Comparison of ENCODE assay signal across 17 cellular contexts in genomic region chr4:36758312-36758690, GRCh38.
DNase-seq lines count a peak whose midpoint lies in the region; ATAC-seq and TF ChIP-seq lines count a peak whose summit lies in the region.
"Had no signal": no experiment of that assay in that cellular context is flagged by ENCODE, and none has a peak within 500 bp of the region (broad histone marks: within the 10 kb centered on the region; RNA-seq: fewer than 3 reads in every experiment).

No MANE protein-coding gene starts in this region.

- H2BK15ac ChIP-seq in mesendoderm (replicated peaks; ENCODE audit: low read depth), result no peak overlapping the region

- no peak overlapping the region for H3K4me2 ChIP-seq in mesendoderm (ENCODE audit: low read length)
- H3K4me2 ChIP-seq: A549 had no signal

- in situ Hi-C loops in HAP-1 (cut with MboI; ENCODE audit: low sequenced_read_pairs), result no loop called here

- no peak for ATAC-seq in activated T-cell treated with anti-CD3 and anti-CD28 coated beads, Interleukin-2, amount 50 U/mL, for 4 hours
- ATAC-seq: A549 had no signal

- POLR2A ChIA-PET in activated CD4-positive, alpha-beta memory T cell treated with anti-CD3 and anti-CD28 coated beads, Interleukin-2, amount 10 ng/mL, durations not matched to agents 7 days and 5 days (lab: Charles Lee), result no interaction called here

- H3K56ac ChIP-seq in mesendoderm (ENCODE audit: low read length), result no peak overlapping the region

- no peaks in the 10 kb centered on the region for H3K9me3 ChIP-seq in HAP-1
- H3K9me3 ChIP-seq: A549 had no signal

- CTCF ChIA-PET in activated CD4-positive, alpha-beta memory T cell treated with anti-CD3 and anti-CD28 coated beads, Interleukin-2, amount 10 ng/mL, durations not matched to agents 7 days and 5 days (lab: Charles Lee), result no interaction called here

- H3K27ac Mint-ChIP-seq in activated CD4-positive, alpha-beta memory T cell treated with anti-CD3 and anti-CD28 coated beads, Interleukin-2, amount 10 ng/mL, durations not matched to agents 7 days and 5 days, result no peak overlapping the region
- H3K27ac Mint-ChIP-seq: CD4-positive, alpha-beta T cell had no signal

- DNase-seq in HAP-1 (ENCODE audit: low spot score in 2 of 2) (peak; percentile 12 to 23), T1000 (lab: John Stamatoyannopoulos, UW) (peak; percentile 46), epithelial cell of esophagus (ENCODE audit: low read depth) (peak; percentile 4), mesendoderm (peak; percentile 68)
- no peak for DNase-seq in activated T-cell treated with anti-CD3 and anti-CD28 coated beads, Interleukin-2, amount 50 U/mL, for 4 hours
- no peak for DNase-seq in activated CD4-positive, alpha-beta memory T cell treated with anti-CD3 and anti-CD28 coated beads, Interleukin-2, amount 10 ng/mL, durations not matched to agents 7 days and 5 days
- DNase-seq in activated CD8-positive, alpha-beta memory T cell treated with anti-CD3 and anti-CD28 coated beads, Interleukin-2, amount 50 U/mL, for 4 hours, result no peak
- DNase-seq: CD4-positive, alpha-beta T cell; DMS153; GDM1; NCI-H1417 treated with DMSO at 0.1 percent for 48 hours; NCI-H1930; NCI-H2171; NCI-H69; SHP77 had no signal

- H3K27me3 Mint-ChIP-seq in activated T-cell treated with anti-CD3 and anti-CD28 coated beads, Interleukin-2, amount 50 U/mL, for 4 hours (ENCODE audit: low read depth), result no peaks in the 10 kb centered on the region
- no peaks in the 10 kb centered on the region for H3K27me3 Mint-ChIP-seq in activated CD4-positive, alpha-beta memory T cell treated with anti-CD3 and anti-CD28 coated beads, Interleukin-2, amount 10 ng/mL, durations not matched to agents 7 days and 5 days

- no peak overlapping the region for H3K9ac ChIP-seq in mesendoderm (ENCODE audit: low read length)

- no peak overlapping the region for H4K5ac ChIP-seq in mesendoderm (ENCODE audit: low read length)

- no peak overlapping the region for H2BK120ac ChIP-seq in mesendoderm (ENCODE audit: low read depth, low read length)

- no peak overlapping the region for H3K27ac ChIP-seq in mesendoderm (ENCODE audit: low read depth, low read length)
- H3K27ac ChIP-seq: A549, SK-N-MC had no signal

- H3K4me3 ChIP-seq in HAP-1, result no peak overlapping the region
- H3K4me3 ChIP-seq in epithelial cell of esophagus (ENCODE audit: low read length), result no peak overlapping the region
- no peak overlapping the region for H3K4me3 ChIP-seq in mesendoderm (ENCODE audit: low read length)
- H3K4me3 ChIP-seq: A549, SK-N-MC had no signal

- no peak overlapping the region for H2AK5ac ChIP-seq in mesendoderm (ENCODE audit: low read length)

- no peak overlapping the region for H2BK5ac ChIP-seq in mesendoderm (ENCODE audit: low read length)

- no peak overlapping the region for H3K4me3 Mint-ChIP-seq in activated T-cell treated with anti-CD3 and anti-CD28 coated beads, Interleukin-2, amount 50 U/mL, for 4 hours
- H3K4me3 Mint-ChIP-seq in activated CD4-positive, alpha-beta memory T cell treated with anti-CD3 and anti-CD28 coated beads, Interleukin-2, amount 10 ng/mL, durations not matched to agents 7 days and 5 days, result no peak overlapping the region
- H3K4me3 Mint-ChIP-seq: CD4-positive, alpha-beta T cell had no signal

- H4K8ac ChIP-seq in mesendoderm (ENCODE audit: low read depth, low read length), result no peak overlapping the region

- no peak overlapping the region for H3K4ac ChIP-seq in mesendoderm (ENCODE audit: low read depth, low read length)

- no peak overlapping the region for H3K18ac ChIP-seq in mesendoderm (ENCODE audit: low read length)

- H3K27me3 ChIP-seq in HAP-1 (ENCODE audit: low read depth) (no peaks in the 10 kb centered on the region), mesendoderm (ENCODE audit: insufficient read depth, low read length, poor library complexity) (no peaks in the 10 kb centered on the region)

- TF ChIP-seq CTCF in epithelial cell of esophagus (IDR thresholded peaks at IDR 0.05; ENCODE audit: insufficient read depth, low read depth, low read length, missing control alignments), result no peak

- H3K79me2 ChIP-seq in mesendoderm (ENCODE audit: control insufficient read depth, insufficient read depth, low read length), result no peaks in the 10 kb centered on the region

- no peaks in the 10 kb centered on the region for H3K4me1 Mint-ChIP-seq in activated T-cell treated with anti-CD3 and anti-CD28 coated beads, Interleukin-2, amount 50 U/mL, for 4 hours (ENCODE audit: low read depth)
- H3K4me1 Mint-ChIP-seq in activated CD4-positive, alpha-beta memory T cell treated with anti-CD3 and anti-CD28 coated beads, Interleukin-2, amount 10 ng/mL, durations not matched to agents 7 days and 5 days, result peaks cover 6% of the 10 kb centered on the region

- H3K36me3 Mint-ChIP-seq in activated T-cell treated with anti-CD3 and anti-CD28 coated beads, Interleukin-2, amount 50 U/mL, for 4 hours (ENCODE audit: insufficient read depth), result no peaks in the 10 kb centered on the region
- H3K36me3 Mint-ChIP-seq in activated CD4-positive, alpha-beta memory T cell treated with anti-CD3 and anti-CD28 coated beads, Interleukin-2, amount 10 ng/mL, durations not matched to agents 7 days and 5 days (ENCODE audit: low read depth), result no peaks in the 10 kb centered on the region

- peaks cover 9% of the 10 kb centered on the region for H3K4me1 ChIP-seq in HAP-1
- no peaks in the 10 kb centered on the region for H3K4me1 ChIP-seq in mesendoderm (ENCODE audit: control insufficient read depth, low read depth, low read length)
- H3K4me1 ChIP-seq: A549 had no signal

- no CpG with 5 or more reads among the region's 4 CpGs for WGBS in mesendoderm (ENCODE audit: extremely low coverage, insufficient coverage, low lambda C conversion rate)

- H3K23ac ChIP-seq in mesendoderm (ENCODE audit: low read length), result no peak overlapping the region

- H3K36me3 ChIP-seq in HAP-1 (replicated peaks) (no peaks in the 10 kb centered on the region), mesendoderm (ENCODE audit: control insufficient read depth, insufficient read depth, low read length) (no peaks in the 10 kb centered on the region)

- H3K79me1 ChIP-seq in mesendoderm (ENCODE audit: low read length), result no peaks in the 10 kb centered on the region

- no peaks in the 10 kb centered on the region for H3K9me3 Mint-ChIP-seq in activated T-cell treated with anti-CD3 and anti-CD28 coated beads, Interleukin-2, amount 50 U/mL, for 4 hours
- H3K9me3 Mint-ChIP-seq in activated CD4-positive, alpha-beta memory T cell treated with anti-CD3 and anti-CD28 coated beads, Interleukin-2, amount 10 ng/mL, durations not matched to agents 7 days and 5 days, result no peaks in the 10 kb centered on the region
- H3K9me3 Mint-ChIP-seq: CD4-positive, alpha-beta T cell had no signal

Comparison
In these comparisons a context has a peak if more than half of its experiments do, and no peak if none do; other contexts are left out.
1. DNase-seq: peak in HAP-1 (2 of 2), T1000 (single experiment), epithelial cell of esophagus (single experiment) and mesendoderm (single experiment); none in activated T-cell treated with anti-CD3 and anti-CD28 coated beads, Interleukin-2, amount 50 U/mL, for 4 hours (single experiment), activated CD4-positive, alpha-beta memory T cell treated with anti-CD3 and anti-CD28 coated beads, Interleukin-2, amount 10 ng/mL, durations not matched to agents 7 days and 5 days (single experiment) and activated CD8-positive, alpha-beta memory T cell treated with anti-CD3 and anti-CD28 coated beads, Interleukin-2, amount 50 U/mL, for 4 hours (single experiment).